ENCODE assay signal across 23 cellular contexts in the genomic region with DNA sequence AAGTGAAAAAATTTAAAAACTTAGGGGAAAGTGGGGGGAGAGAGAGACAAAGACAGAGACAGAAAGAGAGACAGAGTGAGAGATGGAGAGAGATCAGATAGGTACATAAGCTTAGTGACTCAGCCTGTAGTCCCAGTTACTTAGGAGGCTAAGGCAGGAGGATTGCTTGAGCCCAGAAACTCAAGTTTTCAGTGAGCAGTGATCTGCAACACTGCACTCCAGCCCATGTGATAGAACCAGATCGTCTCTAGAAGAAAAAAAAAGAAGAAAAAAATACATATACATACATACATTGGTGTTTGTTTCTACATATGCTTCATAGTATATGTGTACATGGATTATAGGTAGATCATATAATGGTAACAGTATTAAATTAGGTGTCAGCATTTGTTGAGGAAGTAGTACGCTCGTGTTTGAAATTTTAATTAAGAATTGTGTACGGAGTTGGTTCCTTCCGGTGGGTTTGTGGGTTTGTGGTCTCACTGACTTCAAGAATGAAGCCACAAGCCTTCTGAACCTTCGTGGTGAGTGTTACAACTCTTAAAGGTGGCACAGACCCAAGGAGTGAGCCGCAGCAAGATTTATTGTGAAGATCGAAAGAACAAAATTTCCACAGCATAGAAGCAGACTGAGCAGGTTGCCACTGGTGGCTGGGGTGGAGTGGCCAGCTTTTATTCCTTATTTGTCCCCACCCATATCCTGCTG. TPM values are rescaled to one million over a fixed set of nuclear protein-coding genes. Genes with fewer than 3 reads are reported as not detected.
DNase-seq lines count a peak whose midpoint lies in the region; ATAC-seq lines count a peak whose summit lies in the region.
"Had no signal": no experiment of that assay in that cellular context is flagged by ENCODE, and none has a peak within 500 bp of the region (broad histone marks: within the 10 kb centered on the region; RNA-seq: fewer than 3 reads in every experiment).

No MANE protein-coding gene starts in this region.

- peak overlapping the region in 3 of 6 donors; percentile 44 to 69 (median 53) for H3K27ac Mint-ChIP-seq in immature natural killer cell
- H3K27ac Mint-ChIP-seq: activated T-helper 17 cell treated with anti-CD3 and anti-CD28 coated beads, Interleukin-2, amount 50 U/mL, for 72 hours; H9; progenitor cell of endocrine pancreas; stimulated activated naive CD8-positive, alpha-beta T cell treated with anti-CD3 and anti-CD28 coated beads, Interleukin-15, Interleukin-2, amounts not matched to agents 100 ng/mL and 50 ng/mL, for 24 hours; T-cell had no signal

- peaks cover 0 to 6% (median 2%) of the 10 kb centered on the region in 3 donors for H3K36me3 Mint-ChIP-seq in immature natural killer cell
- H3K36me3 Mint-ChIP-seq: T-cell had no signal

- H3K4me3 Mint-ChIP-seq in immature natural killer cell = peak overlapping the region in 3 of 5 donors; percentile 8 to 53 (median 40)
- H3K4me3 Mint-ChIP-seq: activated T-helper 17 cell treated with anti-CD3 and anti-CD28 coated beads, Interleukin-2, amount 50 U/mL, for 72 hours; H9; stimulated activated naive CD8-positive, alpha-beta T cell treated with anti-CD3 and anti-CD28 coated beads, Interleukin-15, Interleukin-2, amounts not matched to agents 100 ng/mL and 50 ng/mL, for 24 hours had no signal

- H3K4me1 Mint-ChIP-seq in immature natural killer cell = peaks cover 5 to 11% of the 10 kb centered on the region in 2 donors

- H3K27me3 Mint-ChIP-seq in immature natural killer cell (ENCODE audit: low read depth in 3 of 3) = peaks cover 0 to 7% (median 0%) of the 10 kb centered on the region in 3 donors
- H3K27me3 Mint-ChIP-seq: activated T-helper 17 cell treated with anti-CD3 and anti-CD28 coated beads, Interleukin-2, amount 50 U/mL, for 72 hours; progenitor cell of endocrine pancreas; stimulated activated naive CD8-positive, alpha-beta T cell treated with anti-CD3 and anti-CD28 coated beads, Interleukin-15, Interleukin-2, amounts not matched to agents 100 ng/mL and 50 ng/mL, for 24 hours; T-cell had no signal

- ATAC-seq in GM21515 (IDR thresholded peaks at IDR 0.05; ENCODE audit: unreplicated experiment) (no peak), HG02588 (IDR thresholded peaks at IDR 0.05; ENCODE audit: unreplicated experiment) (no peak)
- ATAC-seq: activated T-helper 17 cell treated with anti-CD3 and anti-CD28 coated beads, Interleukin-2, amount 50 U/mL, for 72 hours; Panc1; T-cell had no signal

- DNase-seq in NOMO-1 treated with DMSO at 0.1 percent for 48 hours (lab: John Stamatoyannopoulos, UW; ENCODE audit: unreplicated experiment) = peak; percentile 28
- no peak for DNase-seq in NOMO-1 treated with dmso at 0.1 percent for 144 hours (lab: John Stamatoyannopoulos, UW; ENCODE audit: unreplicated experiment)
- peak; percentile 81 for DNase-seq in KG1 (lab: John Stamatoyannopoulos, UW)
- peak; percentile 22 for DNase-seq in UCSD-AML1 (lab: John Stamatoyannopoulos, UW; ENCODE audit: unreplicated experiment)
- peak; percentile 2 to 32 (median 24) for DNase-seq in immature natural killer cell
- DNase-seq in stimulated activated CD4-positive, alpha-beta T cell treated with anti-CD3 and anti-CD28 coated beads, Interleukin-12 subunit alpha, Interleukin-12 subunit beta, amount 100 ng/mL, for 4 hours = no peak
- DNase-seq: activated CD8-positive, alpha-beta memory T cell treated with anti-CD3 and anti-CD28 coated beads, Interleukin-2, amount 50 U/mL, for 48 hours; brain microvascular endothelial cell; effector CD4-positive, alpha-beta T cell; mammary epithelial cell; NCI-H1417 treated with DMSO at 0.1 percent for 48 hours; NCI-H2107; sigmoid colon; stimulated activated CD4-positive, alpha-beta T cell treated with anti-CD3 and anti-CD28 coated beads, Interleukin-15, amount 100 ng/mL, for 24 hours; thyroid gland had no signal

- H3K9me3 Mint-ChIP-seq in immature natural killer cell = peaks cover 13 to 52% (median 28%) of the 10 kb centered on the region in 6 donors

RNA-seq across cellular contexts. Expression of a gene that starts 38.3 kb away (rescaled TPM):
- 100 to 1,000 TPM; 247 to 301 (median 272) TPM for polyA plus RNA-seq in immature natural killer cell

RNA-seq across cellular contexts. Expression of a gene that starts 38.3 kb away (rescaled TPM):
- 10 to 100 TPM in 2 of 3 donors, 1 to 10 TPM in 1; 4.9 to 34.7 (median 18.1) TPM for polyA plus RNA-seq in immature natural killer cell

Comparison
In these comparisons a context has a peak if more than half of its experiments do, and no peak if none do; other contexts are left out.
1. DNase-seq: peak in NOMO-1 treated with DMSO at 0.1 percent for 48 hours (single experiment), KG1 (single experiment), UCSD-AML1 (single experiment) and immature natural killer cell (3 of 3); none in NOMO-1 treated with dmso at 0.1 percent for 144 hours (single experiment) and stimulated activated CD4-positive, alpha-beta T cell treated with anti-CD3 and anti-CD28 coated beads, Interleukin-12 subunit alpha, Interleukin-12 subunit beta, amount 100 ng/mL, for 4 hours (single experiment).